Comparison of ENCODE assay signal across 23 cellular contexts in the genomic region with DNA sequence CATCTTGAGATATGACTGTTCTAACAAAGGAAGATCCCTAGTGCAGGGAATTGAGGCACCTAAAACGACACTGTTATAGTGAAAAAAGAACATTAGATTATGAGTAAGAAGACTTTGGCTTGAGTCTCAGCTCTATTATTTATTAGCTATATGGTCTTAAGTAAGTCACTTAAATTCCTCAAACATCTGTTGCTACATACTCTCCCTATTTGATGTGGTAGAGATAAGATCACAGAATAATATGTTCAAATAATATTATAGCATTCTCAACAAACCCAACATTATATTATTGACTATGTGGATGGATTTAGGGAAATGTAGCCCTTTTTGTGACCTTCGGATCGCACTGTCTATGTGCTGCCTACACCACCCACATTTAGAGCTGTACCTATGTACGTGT.
"Had no signal": no experiment of that assay in that cellular context is flagged by ENCODE, and none has a peak within 500 bp of the region (broad histone marks: within the 10 kb centered on the region; RNA-seq: fewer than 3 reads in every experiment).

No MANE protein-coding gene starts in this region.

- H3K4me1 ChIP-seq: colonic mucosa, gastrocnemius medialis, left lung, lower lobe of right lung had no signal

- H3K4me3 ChIP-seq: colonic mucosa, esophagus squamous epithelium, gastrocnemius medialis, heart right ventricle, left lung, lower lobe of right lung, mucosa of descending colon had no signal

- H3K36me3 ChIP-seq: colonic mucosa, esophagus squamous epithelium, gastrocnemius medialis, heart right ventricle, left lung, lower lobe of right lung had no signal

- H3K27ac ChIP-seq: colonic mucosa, esophagus squamous epithelium, gastrocnemius medialis, heart right ventricle, left lung, lower lobe of right lung had no signal

- H3K27me3 ChIP-seq: colonic mucosa, esophagus squamous epithelium, gastrocnemius medialis, heart right ventricle, left lung had no signal

- ATAC-seq: effector memory CD8-positive, alpha-beta T cell; esophagus mucosa; gastrocnemius medialis; heart right ventricle; left cardiac atrium; left lung; left ventricle myocardium superior; lower lobe of right lung; mucosa of descending colon had no signal

- FAIRE-seq: endometrium, islet of Langerhans, keratinocyte had no signal

- DNase-seq: colonic mucosa; cortex of kidney; effector CD8-positive, alpha-beta T cell; effector memory CD8-positive, alpha-beta T cell; endodermal cell; erythroblast; esophagus squamous epithelium; foreskin fibroblast; foreskin melanocyte; gastrocnemius medialis; glutamatergic neuron; heart right ventricle; hippocampal formation; left cardiac atrium; left lung; left ventricle myocardium superior; lower lobe of right lung; mesenchymal stem cell; mucosa of descending colon had no signal

- H3K9me3 ChIP-seq: colonic mucosa, esophagus squamous epithelium, gastrocnemius medialis, left lung, lower lobe of right lung, mucosa of descending colon had no signal
